In the genomic region with DNA sequence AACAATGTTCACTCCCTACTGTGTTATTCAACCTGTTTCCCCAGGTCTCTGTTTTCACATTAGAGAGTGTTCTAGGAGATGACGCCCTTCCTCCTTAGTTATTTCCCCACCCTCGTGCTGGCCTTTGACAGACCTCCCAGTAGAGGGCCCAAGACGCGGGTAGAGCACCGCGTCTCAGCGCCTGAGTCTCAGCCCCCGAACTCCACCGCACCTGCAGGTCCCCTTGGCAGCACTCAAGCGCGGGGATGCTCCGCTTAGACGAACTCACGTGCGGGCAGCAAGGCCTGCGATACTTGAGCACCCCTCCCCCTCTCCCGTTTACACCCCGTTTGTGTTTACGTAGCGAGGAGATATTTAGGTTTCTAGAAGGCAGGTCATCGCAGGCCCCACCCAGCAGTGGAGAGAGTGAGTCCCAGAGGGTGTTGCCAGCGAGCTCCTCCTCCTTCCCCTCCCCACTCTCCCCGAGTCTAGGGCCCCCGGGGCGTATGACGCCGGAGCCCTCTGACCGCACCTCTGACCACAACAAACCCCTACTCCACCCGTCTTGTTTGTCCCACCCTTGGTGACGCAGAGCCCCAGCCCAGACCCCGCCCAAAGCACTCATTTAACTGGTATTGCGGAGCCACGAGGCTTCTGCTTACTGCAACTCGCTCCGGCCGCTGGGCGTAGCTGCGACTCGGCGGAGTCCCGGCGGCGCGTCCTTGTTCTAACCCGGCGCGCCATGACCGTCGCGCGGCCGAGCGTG, we compare ENCODE assay signal across 1 cellular context.
TF ChIP-seq lines count a peak whose summit lies in the region.

A gene with protein sequence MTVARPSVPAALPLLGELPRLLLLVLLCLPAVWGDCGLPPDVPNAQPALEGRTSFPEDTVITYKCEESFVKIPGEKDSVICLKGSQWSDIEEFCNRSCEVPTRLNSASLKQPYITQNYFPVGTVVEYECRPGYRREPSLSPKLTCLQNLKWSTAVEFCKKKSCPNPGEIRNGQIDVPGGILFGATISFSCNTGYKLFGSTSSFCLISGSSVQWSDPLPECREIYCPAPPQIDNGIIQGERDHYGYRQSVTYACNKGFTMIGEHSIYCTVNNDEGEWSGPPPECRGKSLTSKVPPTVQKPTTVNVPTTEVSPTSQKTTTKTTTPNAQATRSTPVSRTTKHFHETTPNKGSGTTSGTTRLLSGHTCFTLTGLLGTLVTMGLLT (plus strand): TSS at position 634 of the 745 bp plus-strand sequence. CDS start 88 bp downstream, at position 722.

TF ChIP-seq in HepG2, 621 proteins besides CTCF, POLR2A, EP300 and RAD21 (continued from another document and continues in another):
- TF ChIP-seq, protein P1, sequence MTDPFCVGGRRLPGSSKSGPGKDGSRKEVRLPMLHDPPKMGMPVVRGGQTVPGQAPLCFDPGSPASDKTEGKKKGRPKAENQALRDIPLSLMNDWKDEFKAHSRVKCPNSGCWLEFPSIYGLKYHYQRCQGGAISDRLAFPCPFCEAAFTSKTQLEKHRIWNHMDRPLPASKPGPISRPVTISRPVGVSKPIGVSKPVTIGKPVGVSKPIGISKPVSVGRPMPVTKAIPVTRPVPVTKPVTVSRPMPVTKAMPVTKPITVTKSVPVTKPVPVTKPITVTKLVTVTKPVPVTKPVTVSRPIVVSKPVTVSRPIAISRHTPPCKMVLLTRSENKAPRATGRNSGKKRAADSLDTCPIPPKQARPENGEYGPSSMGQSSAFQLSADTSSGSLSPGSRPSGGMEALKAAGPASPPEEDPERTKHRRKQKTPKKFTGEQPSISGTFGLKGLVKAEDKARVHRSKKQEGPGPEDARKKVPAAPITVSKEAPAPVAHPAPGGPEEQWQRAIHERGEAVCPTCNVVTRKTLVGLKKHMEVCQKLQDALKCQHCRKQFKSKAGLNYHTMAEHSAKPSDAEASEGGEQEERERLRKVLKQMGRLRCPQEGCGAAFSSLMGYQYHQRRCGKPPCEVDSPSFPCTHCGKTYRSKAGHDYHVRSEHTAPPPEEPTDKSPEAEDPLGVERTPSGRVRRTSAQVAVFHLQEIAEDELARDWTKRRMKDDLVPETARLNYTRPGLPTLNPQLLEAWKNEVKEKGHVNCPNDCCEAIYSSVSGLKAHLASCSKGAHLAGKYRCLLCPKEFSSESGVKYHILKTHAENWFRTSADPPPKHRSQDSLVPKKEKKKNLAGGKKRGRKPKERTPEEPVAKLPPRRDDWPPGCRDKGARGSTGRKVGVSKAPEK (CRISPR knock-in tag; IDR thresholded peaks at IDR 0.05; ENCODE audit: borderline replicate concordance), result no peak
- TF ChIP-seq ZNF720 (CRISPR knock-in tag; IDR thresholded peaks at IDR 0.05) (no peak), ZNF292 (CRISPR knock-in tag; IDR thresholded peaks at IDR 0.05; ENCODE audit: borderline replicate concordance, low read depth) (0 out of 2 replicates have a peak, but pooled peaks have one; percentile 19), ZSCAN21 (CRISPR knock-in tag; IDR thresholded peaks at IDR 0.05; ENCODE audit: borderline replicate concordance) (0 out of 2 replicates have a peak, but pooled peaks have one; percentile 30), RAD51 (IDR thresholded peaks at IDR 0.05; ENCODE audit: borderline replicate concordance) (no peak), MXI1 (IDR thresholded peaks at IDR 0.05; ENCODE audit: borderline replicate concordance, low read depth, low read length) (peak; percentile 64; the same call in 1 of the 3 replicates), ZNF570 (CRISPR knock-in tag; IDR thresholded peaks at IDR 0.05; ENCODE audit: borderline replicate concordance) (no peak), SIX4 (CRISPR knock-in tag; IDR thresholded peaks at IDR 0.05) (no peak), ZNF879 (CRISPR knock-in tag; IDR thresholded peaks at IDR 0.05) (0 out of 2 replicates have a peak, but pooled peaks have one; percentile 61), TBX3 (IDR thresholded peaks at IDR 0.05; ENCODE audit: borderline replicate concordance) (peak; percentile 51), ZNF326 (CRISPR knock-in tag; IDR thresholded peaks at IDR 0.05; ENCODE audit: borderline replicate concordance) (no peak), ZZZ3 (CRISPR knock-in tag; IDR thresholded peaks at IDR 0.05; ENCODE audit: borderline replicate concordance) (no peak), ZBTB7B (CRISPR knock-in tag; IDR thresholded peaks at IDR 0.05) (no peak; the same call in 1 of the 2 replicates), SNRNP70 (IDR thresholded peaks at IDR 0.05; ENCODE audit: low read depth, low read length) (no peak), GATAD2A (CRISPR knock-in tag; IDR thresholded peaks at IDR 0.05) (0 out of 2 replicates have a peak, but pooled peaks have one; percentile 32), ZNF329 (CRISPR knock-in tag; IDR thresholded peaks at IDR 0.05; ENCODE audit: low read depth) (no peak), ZNF557 (CRISPR knock-in tag; IDR thresholded peaks at IDR 0.05) (no peak), SMAD9 (CRISPR knock-in tag; IDR thresholded peaks at IDR 0.05) (no peak), MZF1 (CRISPR knock-in tag; IDR thresholded peaks at IDR 0.05; ENCODE audit: borderline replicate concordance) (no peak), ZNF207 (IDR thresholded peaks at IDR 0.05; ENCODE audit: borderline replicate concordance) (no peak), KDM4B (CRISPR knock-in tag; IDR thresholded peaks at IDR 0.05) (no peak), KDM6A (CRISPR knock-in tag; IDR thresholded peaks at IDR 0.05; ENCODE audit: low read depth) (no peak), ZNF788 (CRISPR knock-in tag; IDR thresholded peaks at IDR 0.05; ENCODE audit: borderline replicate concordance) (0 out of 2 replicates have a peak, but pooled peaks have one; percentile 67), NFKB2 (CRISPR knock-in tag; IDR thresholded peaks at IDR 0.05; ENCODE audit: borderline replicate concordance) (no peak), RELA (CRISPR knock-in tag; IDR thresholded peaks at IDR 0.05) (no peak), LCORL (IDR thresholded peaks at IDR 0.05) (no peak), LCORL (CRISPR knock-in tag; IDR thresholded peaks at IDR 0.05) (0 out of 2 replicates have a peak, but pooled peaks have one; percentile 44), TSC22D2 (CRISPR knock-in tag; IDR thresholded peaks at IDR 0.05; ENCODE audit: borderline replicate concordance) (no peak), RARA (CRISPR knock-in tag; IDR thresholded peaks at IDR 0.05) (peak; percentile 49; the same call in 1 of the 2 replicates), ZNF773 (CRISPR knock-in tag; IDR thresholded peaks at IDR 0.05; ENCODE audit: borderline replicate concordance) (peak; percentile 88; the same call in 1 of the 2 replicates), KDM3A (CRISPR knock-in tag; IDR thresholded peaks at IDR 0.05; ENCODE audit: low read depth) (no peak), EZH2 (conservative IDR thresholded peaks at IDR 0.05; ENCODE audit: low read depth, low read length) (no peak), PAX8 (CRISPR knock-in tag; IDR thresholded peaks at IDR 0.05; ENCODE audit: borderline replicate concordance) (no peak), ZNF543 (CRISPR knock-in tag; IDR thresholded peaks at IDR 0.05) (peak; percentile 26; the same call in 1 of the 2 replicates), EHMT2 (IDR thresholded peaks at IDR 0.05; ENCODE audit: borderline replicate concordance, low read depth, low read length) (no peak), REPIN1 (CRISPR knock-in tag; IDR thresholded peaks at IDR 0.05; ENCODE audit: borderline replicate concordance, low read depth) (peak; percentile 54; the same call in 1 of the 2 replicates), ZNF354B (CRISPR knock-in tag; IDR thresholded peaks at IDR 0.05) (no peak)
- TF ChIP-seq, protein P2, sequence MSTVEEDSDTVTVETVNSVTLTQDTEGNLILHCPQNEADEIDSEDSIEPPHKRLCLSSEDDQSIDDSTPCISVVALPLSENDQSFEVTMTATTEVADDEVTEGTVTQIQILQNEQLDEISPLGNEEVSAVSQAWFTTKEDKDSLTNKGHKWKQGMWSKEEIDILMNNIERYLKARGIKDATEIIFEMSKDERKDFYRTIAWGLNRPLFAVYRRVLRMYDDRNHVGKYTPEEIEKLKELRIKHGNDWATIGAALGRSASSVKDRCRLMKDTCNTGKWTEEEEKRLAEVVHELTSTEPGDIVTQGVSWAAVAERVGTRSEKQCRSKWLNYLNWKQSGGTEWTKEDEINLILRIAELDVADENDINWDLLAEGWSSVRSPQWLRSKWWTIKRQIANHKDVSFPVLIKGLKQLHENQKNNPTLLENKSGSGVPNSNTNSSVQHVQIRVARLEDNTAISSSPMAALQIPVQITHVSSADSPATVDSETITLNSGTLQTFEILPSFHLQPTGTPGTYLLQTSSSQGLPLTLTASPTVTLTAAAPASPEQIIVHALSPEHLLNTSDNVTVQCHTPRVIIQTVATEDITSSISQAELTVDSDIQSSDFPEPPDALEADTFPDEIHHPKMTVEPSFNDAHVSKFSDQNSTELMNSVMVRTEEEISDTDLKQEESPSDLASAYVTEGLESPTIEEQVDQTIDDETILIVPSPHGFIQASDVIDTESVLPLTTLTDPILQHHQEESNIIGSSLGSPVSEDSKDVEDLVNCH (CRISPR knock-in tag; IDR thresholded peaks at IDR 0.05), result 0 out of 2 replicates have a peak, but pooled peaks have one; percentile 24
- TF ChIP-seq, protein P3, sequence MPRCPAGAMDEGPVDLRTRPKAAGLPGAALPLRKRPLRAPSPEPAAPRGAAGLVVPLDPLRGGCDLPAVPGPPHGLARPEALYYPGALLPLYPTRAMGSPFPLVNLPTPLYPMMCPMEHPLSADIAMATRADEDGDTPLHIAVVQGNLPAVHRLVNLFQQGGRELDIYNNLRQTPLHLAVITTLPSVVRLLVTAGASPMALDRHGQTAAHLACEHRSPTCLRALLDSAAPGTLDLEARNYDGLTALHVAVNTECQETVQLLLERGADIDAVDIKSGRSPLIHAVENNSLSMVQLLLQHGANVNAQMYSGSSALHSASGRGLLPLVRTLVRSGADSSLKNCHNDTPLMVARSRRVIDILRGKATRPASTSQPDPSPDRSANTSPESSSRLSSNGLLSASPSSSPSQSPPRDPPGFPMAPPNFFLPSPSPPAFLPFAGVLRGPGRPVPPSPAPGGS (CRISPR knock-in tag; IDR thresholded peaks at IDR 0.05), result peak; percentile 25; the same call in 1 of the 2 replicates
- TF ChIP-seq, protein P4, sequence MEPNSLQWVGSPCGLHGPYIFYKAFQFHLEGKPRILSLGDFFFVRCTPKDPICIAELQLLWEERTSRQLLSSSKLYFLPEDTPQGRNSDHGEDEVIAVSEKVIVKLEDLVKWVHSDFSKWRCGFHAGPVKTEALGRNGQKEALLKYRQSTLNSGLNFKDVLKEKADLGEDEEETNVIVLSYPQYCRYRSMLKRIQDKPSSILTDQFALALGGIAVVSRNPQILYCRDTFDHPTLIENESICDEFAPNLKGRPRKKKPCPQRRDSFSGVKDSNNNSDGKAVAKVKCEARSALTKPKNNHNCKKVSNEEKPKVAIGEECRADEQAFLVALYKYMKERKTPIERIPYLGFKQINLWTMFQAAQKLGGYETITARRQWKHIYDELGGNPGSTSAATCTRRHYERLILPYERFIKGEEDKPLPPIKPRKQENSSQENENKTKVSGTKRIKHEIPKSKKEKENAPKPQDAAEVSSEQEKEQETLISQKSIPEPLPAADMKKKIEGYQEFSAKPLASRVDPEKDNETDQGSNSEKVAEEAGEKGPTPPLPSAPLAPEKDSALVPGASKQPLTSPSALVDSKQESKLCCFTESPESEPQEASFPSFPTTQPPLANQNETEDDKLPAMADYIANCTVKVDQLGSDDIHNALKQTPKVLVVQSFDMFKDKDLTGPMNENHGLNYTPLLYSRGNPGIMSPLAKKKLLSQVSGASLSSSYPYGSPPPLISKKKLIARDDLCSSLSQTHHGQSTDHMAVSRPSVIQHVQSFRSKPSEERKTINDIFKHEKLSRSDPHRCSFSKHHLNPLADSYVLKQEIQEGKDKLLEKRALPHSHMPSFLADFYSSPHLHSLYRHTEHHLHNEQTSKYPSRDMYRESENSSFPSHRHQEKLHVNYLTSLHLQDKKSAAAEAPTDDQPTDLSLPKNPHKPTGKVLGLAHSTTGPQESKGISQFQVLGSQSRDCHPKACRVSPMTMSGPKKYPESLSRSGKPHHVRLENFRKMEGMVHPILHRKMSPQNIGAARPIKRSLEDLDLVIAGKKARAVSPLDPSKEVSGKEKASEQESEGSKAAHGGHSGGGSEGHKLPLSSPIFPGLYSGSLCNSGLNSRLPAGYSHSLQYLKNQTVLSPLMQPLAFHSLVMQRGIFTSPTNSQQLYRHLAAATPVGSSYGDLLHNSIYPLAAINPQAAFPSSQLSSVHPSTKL (CRISPR knock-in tag; IDR thresholded peaks at IDR 0.05), result peak; percentile 33; the same call in 1 of the 2 replicates
- TF ChIP-seq, protein P5, sequence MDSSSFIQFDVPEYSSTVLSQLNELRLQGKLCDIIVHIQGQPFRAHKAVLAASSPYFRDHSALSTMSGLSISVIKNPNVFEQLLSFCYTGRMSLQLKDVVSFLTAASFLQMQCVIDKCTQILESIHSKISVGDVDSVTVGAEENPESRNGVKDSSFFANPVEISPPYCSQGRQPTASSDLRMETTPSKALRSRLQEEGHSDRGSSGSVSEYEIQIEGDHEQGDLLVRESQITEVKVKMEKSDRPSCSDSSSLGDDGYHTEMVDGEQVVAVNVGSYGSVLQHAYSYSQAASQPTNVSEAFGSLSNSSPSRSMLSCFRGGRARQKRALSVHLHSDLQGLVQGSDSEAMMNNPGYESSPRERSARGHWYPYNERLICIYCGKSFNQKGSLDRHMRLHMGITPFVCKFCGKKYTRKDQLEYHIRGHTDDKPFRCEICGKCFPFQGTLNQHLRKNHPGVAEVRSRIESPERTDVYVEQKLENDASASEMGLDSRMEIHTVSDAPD (CRISPR knock-in tag; IDR thresholded peaks at IDR 0.05), result peak; percentile 67; the same call in 1 of the 2 replicates
- TF ChIP-seq, protein P6, sequence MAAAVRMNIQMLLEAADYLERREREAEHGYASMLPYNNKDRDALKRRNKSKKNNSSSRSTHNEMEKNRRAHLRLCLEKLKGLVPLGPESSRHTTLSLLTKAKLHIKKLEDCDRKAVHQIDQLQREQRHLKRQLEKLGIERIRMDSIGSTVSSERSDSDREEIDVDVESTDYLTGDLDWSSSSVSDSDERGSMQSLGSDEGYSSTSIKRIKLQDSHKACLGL (CRISPR knock-in tag; IDR thresholded peaks at IDR 0.05), result no peak
- TF ChIP-seq, protein P7, sequence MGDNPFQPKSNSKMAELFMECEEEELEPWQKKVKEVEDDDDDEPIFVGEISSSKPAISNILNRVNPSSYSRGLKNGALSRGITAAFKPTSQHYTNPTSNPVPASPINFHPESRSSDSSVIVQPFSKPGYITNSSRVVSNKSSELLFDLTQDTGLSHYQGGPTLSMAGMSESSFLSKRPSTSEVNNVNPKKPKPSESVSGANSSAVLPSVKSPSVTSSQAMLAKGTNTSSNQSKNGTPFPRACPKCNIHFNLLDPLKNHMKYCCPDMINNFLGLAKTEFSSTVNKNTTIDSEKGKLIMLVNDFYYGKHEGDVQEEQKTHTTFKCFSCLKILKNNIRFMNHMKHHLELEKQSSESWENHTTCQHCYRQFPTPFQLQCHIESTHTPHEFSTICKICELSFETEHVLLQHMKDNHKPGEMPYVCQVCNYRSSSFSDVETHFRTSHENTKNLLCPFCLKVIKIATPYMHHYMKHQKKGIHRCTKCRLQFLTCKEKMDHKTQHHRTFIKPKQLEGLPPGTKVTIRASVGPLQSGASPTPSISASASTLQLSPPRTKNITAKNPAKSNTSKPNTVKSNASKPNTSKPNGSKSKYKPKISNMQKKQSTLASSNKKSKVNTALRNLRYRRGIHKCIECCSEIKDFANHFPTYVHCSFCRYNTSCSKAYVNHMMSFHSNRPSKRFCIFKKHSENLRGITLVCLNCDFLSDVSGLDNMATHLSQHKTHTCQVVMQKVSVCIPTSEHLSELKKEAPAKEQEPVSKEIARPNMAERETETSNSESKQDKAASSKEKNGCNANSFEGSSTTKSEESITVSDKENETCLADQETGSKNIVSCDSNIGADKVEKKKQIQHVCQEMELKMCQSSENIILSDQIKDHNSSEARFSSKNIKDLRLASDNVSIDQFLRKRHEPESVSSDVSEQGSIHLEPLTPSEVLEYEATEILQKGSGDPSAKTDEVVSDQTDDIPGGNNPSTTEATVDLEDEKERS (CRISPR knock-in tag; IDR thresholded peaks at IDR 0.05), result 0 out of 2 replicates have a peak, but pooled peaks have one; percentile 35
